Comparison of ENCODE assay signal across 29 cellular contexts in genomic region chr2:5236308-5236707, GRCh38.
DNase-seq lines count a peak whose midpoint lies in the region; TF ChIP-seq lines count a peak whose summit lies in the region.
"Had no signal": no experiment of that assay in that cellular context is flagged by ENCODE, and none has a peak within 500 bp of the region (broad histone marks: within the 10 kb centered on the region; RNA-seq: fewer than 3 reads in every experiment).

No MANE protein-coding gene starts in this region.

- TF ChIP-seq EP300 in neural cell (conservative IDR thresholded peaks at IDR 0.05; ENCODE audit: poor library complexity, severe bottlenecking): no peak

- H3K79me2 ChIP-seq in OCI-LY3 (ENCODE audit: low read length) (no peaks in the 10 kb centered on the region), neural cell (replicated peaks; ENCODE audit: insufficient read depth, low read length) (no peaks in the 10 kb centered on the region), GM23248 (ENCODE audit: insufficient read depth) (no peaks in the 10 kb centered on the region), smooth muscle cell (ENCODE audit: low read depth) (no peaks in the 10 kb centered on the region)

- no peak overlapping the region for H3K27ac Mint-ChIP-seq in endodermal cell
- H3K27ac Mint-ChIP-seq: B cell; stimulated activated naive CD8-positive, alpha-beta T cell treated with anti-CD3 and anti-CD28 coated beads, Interleukin-15, amount 100 ng/mL, for 72 hours; T-helper 1 cell treated with Interleukin-12 subunit alpha and Interleukin-12 subunit beta and Interleukin-4 antibody, amounts not matched to agents 30 μg/mL and 1 μg/mL, for 36 hours had no signal

- H3K9me2 ChIP-seq in neural cell (ENCODE audit: insufficient read depth, low read length): no peaks in the 10 kb centered on the region
- no peaks in the 10 kb centered on the region for H3K9me2 ChIP-seq in GM23248 (ENCODE audit: insufficient read depth)
- H3K9me2 ChIP-seq: SK-N-SH had no signal

- H3K4me1 ChIP-seq in OCI-LY3 (ENCODE audit: low read length): no peaks in the 10 kb centered on the region
- no peaks in the 10 kb centered on the region for H3K4me1 ChIP-seq in endodermal cell (ENCODE audit: control insufficient read depth, insufficient read depth, low read length)
- H3K4me1 ChIP-seq in GM23248 (ENCODE audit: insufficient read depth): no peaks in the 10 kb centered on the region
- H3K4me1 ChIP-seq in ascending aorta: no peaks in the 10 kb centered on the region
- no peaks in the 10 kb centered on the region for H3K4me1 ChIP-seq in smooth muscle cell (ENCODE audit: low read depth)
- H3K4me1 ChIP-seq: body of pancreas, esophagus squamous epithelium, prostate gland, right lobe of liver, thyroid gland, vagina had no signal

- DNase-seq in Ammon's horn (ENCODE audit: low spot score) (peak; percentile 5), endodermal cell (peak; percentile 57), GM23248 (no peak), COR-L47 (lab: John Stamatoyannopoulos, UW) (no peak), ascending aorta (ENCODE audit: low spot score in 2 of 2) (no peak), smooth muscle cell (lab: John Stamatoyannopoulos, UW; ENCODE audit: unreplicated experiment) (no peak)
- DNase-seq: activated CD4-positive, alpha-beta T cell treated with anti-CD3 and anti-CD28 coated beads, Interleukin-2, amount 50 U/mL, for 48 hours; activated naive CD4-positive, alpha-beta T cell; body of pancreas; CD4-positive, alpha-beta memory T cell; cerebellar nuclear complex; esophagus squamous epithelium; foreskin melanocyte; HCEC 1CT; left colon; NCI-H146; NCI-H446 treated with DMSO at 0.1 percent for 48 hours; NCI-H774; right lobe of liver; SK-N-SH; stimulated activated CD8-positive, alpha-beta memory T cell treated with anti-CD3 and anti-CD28 coated beads, Interleukin-4, amount 100 ng/mL, for 48 hours; stimulated activated naive CD8-positive, alpha-beta T cell treated with anti-CD3 and anti-CD28 coated beads, Interleukin-15, amount 100 ng/mL, for 72 hours; thyroid gland had no signal

- H3K9me3 ChIP-seq in OCI-LY3 (ENCODE audit: insufficient read depth, low read length) (no peaks in the 10 kb centered on the region), endodermal cell (ENCODE audit: control insufficient read depth, low read length) (no peaks in the 10 kb centered on the region), neural cell (ENCODE audit: low read length) (no peaks in the 10 kb centered on the region), GM23248 (ENCODE audit: low read depth) (no peaks in the 10 kb centered on the region), ascending aorta (no peaks in the 10 kb centered on the region), smooth muscle cell (replicated peaks; ENCODE audit: low read depth) (no peaks in the 10 kb centered on the region)
- H3K9me3 ChIP-seq: body of pancreas, esophagus squamous epithelium, prostate gland, right lobe of liver, thyroid gland, vagina had no signal

- H4K20me1 ChIP-seq in OCI-LY3 (ENCODE audit: insufficient read depth, low read length) (no peaks in the 10 kb centered on the region), neural cell (ENCODE audit: insufficient read depth) (no peaks in the 10 kb centered on the region), GM23248 (ENCODE audit: insufficient read depth) (no peaks in the 10 kb centered on the region), smooth muscle cell (ENCODE audit: low read depth) (no peaks in the 10 kb centered on the region)

- H3K9me3 Mint-ChIP-seq in endodermal cell: no peaks in the 10 kb centered on the region
- H3K9me3 Mint-ChIP-seq: stimulated activated naive CD8-positive, alpha-beta T cell treated with anti-CD3 and anti-CD28 coated beads, Interleukin-15, amount 100 ng/mL, for 72 hours had no signal

- no peaks in the 10 kb centered on the region for H3K27me3 Mint-ChIP-seq in endodermal cell (ENCODE audit: insufficient read depth)
- H3K27me3 Mint-ChIP-seq: B cell; CD4-positive, alpha-beta memory T cell; stimulated activated naive CD8-positive, alpha-beta T cell treated with anti-CD3 and anti-CD28 coated beads, Interleukin-15, amount 100 ng/mL, for 72 hours had no signal

- in situ Hi-C loops in GM23248 (cut with MboI): no loop called here

- no peak overlapping the region for H3K9ac ChIP-seq in OCI-LY3 (ENCODE audit: low read length)
- no peak overlapping the region for H3K9ac ChIP-seq in endodermal cell (ENCODE audit: extremely low read depth, low read length, poor library complexity, severe bottlenecking)
- H3K9ac ChIP-seq in neural cell (ENCODE audit: low read length): no peak overlapping the region
- no peak overlapping the region for H3K9ac ChIP-seq in GM23248
- H3K9ac ChIP-seq in smooth muscle cell (ENCODE audit: low read depth): no peak overlapping the region
- H3K9ac ChIP-seq: SK-N-SH had no signal

- peak; percentile 41 for TF ChIP-seq RAD21 in neural cell (conservative IDR thresholded peaks at IDR 0.05)

- H3K4me1 Mint-ChIP-seq in endodermal cell: peaks cover 2% of the 10 kb centered on the region
- H3K4me1 Mint-ChIP-seq: B cell; CD4-positive, alpha-beta memory T cell; stimulated activated naive CD8-positive, alpha-beta T cell treated with anti-CD3 and anti-CD28 coated beads, Interleukin-15, amount 100 ng/mL, for 72 hours had no signal

- 40 to 66% methylated on average over 2 to 3 of the region's 3 CpGs for WGBS in endodermal cell (ENCODE audit: insufficient coverage in 1 of 2, insufficient read length in 1 of 2), 2 experiments
- WGBS in GM23248 (ENCODE audit: low coverage in 1 of 2, low lambda C conversion rate in 2 of 2, missing lambda C conversion rate in 2 of 2), 2 experiments: 3 to 6% methylated on average over 3 of the region's 3 CpGs
- 68% methylated on average over 3 of the region's 3 CpGs for WGBS in smooth muscle cell (ENCODE audit: low lambda C conversion rate)

- no peak overlapping the region for H2AFZ ChIP-seq in OCI-LY3 (ENCODE audit: low read depth, low read length)
- no peak overlapping the region for H2AFZ ChIP-seq in neural cell (ENCODE audit: low read depth, low read length)
- no peak overlapping the region for H2AFZ ChIP-seq in GM23248
- no peak overlapping the region for H2AFZ ChIP-seq in smooth muscle cell (ENCODE audit: low read depth)

- H3K27me3 ChIP-seq in OCI-LY3 (ENCODE audit: low read depth, low read length) (no peaks in the 10 kb centered on the region), endodermal cell (ENCODE audit: control insufficient read depth, insufficient read depth, low read length, poor library complexity, severe bottlenecking) (no peaks in the 10 kb centered on the region), neural cell (ENCODE audit: insufficient read depth, low read depth, low read length) (no peaks in the 10 kb centered on the region), GM23248 (replicated peaks; ENCODE audit: insufficient read depth) (no peaks in the 10 kb centered on the region), ascending aorta (no peaks in the 10 kb centered on the region), smooth muscle cell (ENCODE audit: low read depth) (no peaks in the 10 kb centered on the region)
- H3K27me3 ChIP-seq: body of pancreas, esophagus squamous epithelium, right lobe of liver, thyroid gland, vagina had no signal

- no peak overlapping the region for H3K27ac ChIP-seq in OCI-LY3 (ENCODE audit: low read length)
- H3K27ac ChIP-seq in endodermal cell (ENCODE audit: low read depth, low read length): no peak overlapping the region
- no peak overlapping the region for H3K27ac ChIP-seq in neural cell (ENCODE audit: low read length)
- no peak overlapping the region for H3K27ac ChIP-seq in GM23248
- no peak overlapping the region for H3K27ac ChIP-seq in ascending aorta
- H3K27ac ChIP-seq in smooth muscle cell (ENCODE audit: low read depth): no peak overlapping the region
- H3K27ac ChIP-seq: body of pancreas, esophagus squamous epithelium, prostate gland, right lobe of liver, thyroid gland, vagina had no signal

- intact Hi-C loops in ascending aorta (cut with DNase I): no loop called here

- H3K4me3 ChIP-seq in OCI-LY3 (ENCODE audit: low read length) (no peak overlapping the region), endodermal cell (ENCODE audit: low read length) (no peak overlapping the region), neural cell (ENCODE audit: low read length) (no peak overlapping the region), GM23248 (no peak overlapping the region), ascending aorta (no peak overlapping the region), smooth muscle cell (no peak overlapping the region)
- H3K4me3 ChIP-seq: body of pancreas, esophagus squamous epithelium, prostate gland, right lobe of liver, thyroid gland, vagina had no signal

- H3K4me2 ChIP-seq in OCI-LY3 (ENCODE audit: low read length) (no peak overlapping the region), neural cell (ENCODE audit: low read length) (no peak overlapping the region), GM23248 (ENCODE audit: unreplicated experiment) (no peak overlapping the region), smooth muscle cell (no peak overlapping the region)
- H3K4me2 ChIP-seq: SK-N-SH had no signal

- no peak overlapping the region for H3K4me3 Mint-ChIP-seq in endodermal cell
- H3K4me3 Mint-ChIP-seq: B cell; CD4-positive, alpha-beta memory T cell; stimulated activated naive CD8-positive, alpha-beta T cell treated with anti-CD3 and anti-CD28 coated beads, Interleukin-15, amount 100 ng/mL, for 72 hours; T-helper 1 cell treated with Interleukin-12 subunit alpha and Interleukin-12 subunit beta and Interleukin-4 antibody, amounts not matched to agents 30 μg/mL and 1 μg/mL, for 36 hours had no signal

- H3F3A ChIP-seq in neural cell (ENCODE audit: insufficient read depth, low read length, poor library complexity, severe bottlenecking) (no peaks in the 10 kb centered on the region), GM23248 (ENCODE audit: insufficient read depth) (no peaks in the 10 kb centered on the region), smooth muscle cell (ENCODE audit: low read depth) (no peaks in the 10 kb centered on the region)

- no peaks in the 10 kb centered on the region for H3K36me3 Mint-ChIP-seq in endodermal cell (ENCODE audit: low read depth)
- H3K36me3 Mint-ChIP-seq: CD4-positive, alpha-beta memory T cell had no signal

- peak; percentile 9; the same call in 1 of the 2 replicates for TF ChIP-seq CTCF in OCI-LY3 (IDR thresholded peaks at IDR 0.05; ENCODE audit: low read depth, low read length)
- TF ChIP-seq CTCF in endodermal cell (conservative IDR thresholded peaks at IDR 0.05): peak; percentile 80
- TF ChIP-seq CTCF in neural cell (IDR thresholded peaks at IDR 0.05; ENCODE audit: poor library complexity, severe bottlenecking): peak; percentile 41
- no peak for TF ChIP-seq CTCF in ascending aorta (IDR thresholded peaks at IDR 0.05)
- no peak for TF ChIP-seq CTCF in smooth muscle cell (IDR thresholded peaks at IDR 0.05; ENCODE audit: borderline replicate concordance, insufficient read depth, poor library complexity, severe bottlenecking)

- no peaks in the 10 kb centered on the region for H3K36me3 ChIP-seq in OCI-LY3 (replicated peaks; ENCODE audit: low read depth, low read length)
- H3K36me3 ChIP-seq in endodermal cell (ENCODE audit: control insufficient read depth, insufficient read depth, low read length): no peaks in the 10 kb centered on the region
- no peaks in the 10 kb centered on the region for H3K36me3 ChIP-seq in neural cell (ENCODE audit: insufficient read depth, low read length)
- H3K36me3 ChIP-seq in GM23248 (ENCODE audit: low read depth): no peaks in the 10 kb centered on the region
- no peaks in the 10 kb centered on the region for H3K36me3 ChIP-seq in ascending aorta
- no peaks in the 10 kb centered on the region for H3K36me3 ChIP-seq in smooth muscle cell (ENCODE audit: low read depth)
- H3K36me3 ChIP-seq: esophagus squamous epithelium, prostate gland, right lobe of liver, thyroid gland, vagina had no signal

Comparison
In these comparisons a context has a peak if more than half of its experiments do, and no peak if none do; other contexts are left out.
1. DNase-seq: peak in Ammon's horn (single experiment) and endodermal cell (single experiment); none in GM23248 (single experiment), COR-L47 (single experiment), ascending aorta (0 of 2) and smooth muscle cell (single experiment).
2. CTCF ChIP-seq: peak in OCI-LY3 (single experiment), endodermal cell (single experiment) and neural cell (single experiment); none in ascending aorta (0 of 3) and smooth muscle cell (single experiment).